Comparison of ENCODE assay signal across 8 cellular contexts in genomic region chr12:64451687-64452558, GRCh38. TPM values are rescaled to one million over a fixed set of nuclear protein-coding genes. Genes with fewer than 3 reads are reported as not detected.
DNase-seq lines count a peak whose midpoint lies in the region; ATAC-seq lines count a peak whose summit lies in the region.

TSS of gene TBK1 (plus strand) at chr12:64452120. CDS start at chr12:64455871, 3,751 bp downstream.

- CTCF ChIA-PET in activated CD4-positive, alpha-beta memory T cell treated with anti-CD3 and anti-CD28 coated beads for 36 hours (lab: Charles Lee): no interaction called here

- peaks cover 16% of the 10 kb centered on the region for H3K36me3 Mint-ChIP-seq in activated CD4-positive, alpha-beta memory T cell treated with anti-CD3 and anti-CD28 coated beads for 36 hours

- DNase-seq in C1 segment of cervical spinal cord (lab: John Stamatoyannopoulos, UW) (peak; percentile 56 to 94 (median 86)), GM19238 (ENCODE audit: insufficient read length, low spot score) (peak; percentile 84), NCI-H748 (lab: John Stamatoyannopoulos, UW; ENCODE audit: unreplicated experiment) (peak; percentile 95), lung microvascular endothelial cell (ENCODE audit: low read depth in 2 of 2) (peak; percentile 88 to 94)
- peak; percentile 77 for DNase-seq in activated CD4-positive, alpha-beta memory T cell treated with anti-CD3 and anti-CD28 coated beads for 36 hours
- peak; percentile 33 for DNase-seq in effector CD4-positive, alpha-beta T cell
- DNase-seq in stimulated activated CD8-positive, alpha-beta memory T cell treated with anti-CD3 and anti-CD28 coated beads, Interleukin-12 subunit alpha, Interleukin-12 subunit beta, amount 100 ng/mL, for 1 hour (ENCODE audit: low read depth): peak; percentile 33

- peak within 1 kb of the TSS; percentile 96 for H3K4me3 Mint-ChIP-seq in activated CD4-positive, alpha-beta memory T cell treated with anti-CD3 and anti-CD28 coated beads for 36 hours

- ATAC-seq in HG03439 (IDR thresholded peaks at IDR 0.05; ENCODE audit: unreplicated experiment): peak; percentile 91

- no peaks in the 10 kb centered on the region for H3K9me3 Mint-ChIP-seq in activated CD4-positive, alpha-beta memory T cell treated with anti-CD3 and anti-CD28 coated beads for 36 hours

- intact Hi-C loops in activated CD4-positive, alpha-beta memory T cell treated with anti-CD3 and anti-CD28 coated beads for 36 hours (cut with micrococcal nuclease): loop anchor here (1.0 to 2.0 kb wide), 7 partner anchors 7 to 307 kb away; partner anchors contain the start of genes GNS, KICS2 and XPOT

- H3K4me1 Mint-ChIP-seq in activated CD4-positive, alpha-beta memory T cell treated with anti-CD3 and anti-CD28 coated beads for 36 hours (ENCODE audit: low read depth): peaks cover 42% of the 10 kb centered on the region

- H3K27ac Mint-ChIP-seq in activated CD4-positive, alpha-beta memory T cell treated with anti-CD3 and anti-CD28 coated beads for 36 hours: peak within 1 kb of the TSS; percentile 95

- POLR2A ChIA-PET in activated CD4-positive, alpha-beta memory T cell treated with anti-CD3 and anti-CD28 coated beads for 36 hours (lab: Charles Lee): interaction anchor here (1.3 kb wide), 1 partner anchor 11 kb away, joined by 3 read pairs; no protein-coding TSS in a partner anchor

- no peaks in the 10 kb centered on the region for H3K27me3 Mint-ChIP-seq in activated CD4-positive, alpha-beta memory T cell treated with anti-CD3 and anti-CD28 coated beads for 36 hours

RNA-seq across cellular contexts. Expression of gene TBK1, which starts in this region (rescaled TPM):
- total RNA-seq in activated CD4-positive, alpha-beta memory T cell treated with anti-CD3 and anti-CD28 coated beads for 36 hours: 10 to 100 TPM; 21.7 to 23.4 TPM
- total RNA-seq in lung microvascular endothelial cell: 24.6 and 28.6 TPM in 2 replicates

Comparison
In these comparisons a context has a peak if more than half of its experiments do, and no peak if none do; other contexts are left out.
1. Peak in every context shown above with its lines: DNase-seq and ATAC-seq.
2. DNase-seq: peak in every context shown above with its lines; median percentile 95 in NCI-H748; 91 in lung microvascular endothelial cell; 86 in C1 segment of cervical spinal cord; 84 in GM19238; 77 in activated CD4-positive, alpha-beta memory T cell treated with anti-CD3 and anti-CD28 coated beads for 36 hours; 33 in effector CD4-positive, alpha-beta T cell; 33 in stimulated activated CD8-positive, alpha-beta memory T cell treated with anti-CD3 and anti-CD28 coated beads, Interleukin-12 subunit alpha, Interleukin-12 subunit beta, amount 100 ng/mL, for 1 hour.